Comparison of ENCODE assay signal across 24 cellular contexts in the genomic region with DNA sequence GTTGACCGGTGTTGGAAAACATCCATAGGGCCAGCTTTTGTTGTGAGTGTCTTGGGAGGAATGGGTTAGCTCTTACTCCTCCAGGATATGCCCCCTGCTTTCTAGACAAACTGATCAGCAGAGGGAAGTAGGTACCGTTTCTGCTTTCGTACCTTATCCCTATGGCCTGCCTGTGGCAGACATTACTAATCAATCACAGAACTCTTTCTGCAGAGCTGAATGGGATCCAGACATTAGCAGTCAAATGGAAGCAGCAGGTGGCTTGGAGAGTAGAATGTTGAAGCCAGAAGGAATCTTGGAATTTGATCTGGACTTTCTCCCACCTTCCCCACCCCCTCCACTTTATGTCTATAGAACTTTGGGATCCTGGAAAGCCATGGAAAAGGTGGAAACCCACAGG. TPM values are rescaled to one million over a fixed set of nuclear protein-coding genes. Genes with fewer than 3 reads are reported as not detected.
DNase-seq lines count a peak whose midpoint lies in the region; ATAC-seq and TF ChIP-seq lines count a peak whose summit lies in the region.
"Had no signal": no experiment of that assay in that cellular context is flagged by ENCODE, and none has a peak within 500 bp of the region (broad histone marks: within the 10 kb centered on the region; RNA-seq: fewer than 3 reads in every experiment).

No MANE protein-coding gene starts in this region.

- H3K27me3 ChIP-seq in Karpas-422 (ENCODE audit: low read length) (no peaks in the 10 kb centered on the region), fibroblast of lung (ENCODE audit: control insufficient read depth, insufficient read depth, low read length) (no peaks in the 10 kb centered on the region)
- H3K27me3 ChIP-seq in CD4-positive, alpha-beta T cell (ENCODE audit: control insufficient read depth, insufficient read depth, low read length): no peaks in the 10 kb centered on the region
- H3K27me3 ChIP-seq: breast epithelium, colonic mucosa, pancreas, tibial nerve had no signal

- peaks cover 5% of the 10 kb centered on the region for H3K27me3 Mint-ChIP-seq in CD4-positive, alpha-beta T cell

- H3K36me3 Mint-ChIP-seq in CD4-positive, alpha-beta T cell (ENCODE audit: low read depth): no peaks in the 10 kb centered on the region
- H3K36me3 Mint-ChIP-seq: CD8-positive, alpha-beta T cell; natural killer cell treated with Interleukin-12 subunit alpha and Interleukin-12 subunit beta and Interleukin-15 and Interleukin-18, amount 100 ng/mL, for 72 hours had no signal

- H3K4me2 ChIP-seq in Karpas-422 (ENCODE audit: low read depth, low read length, poor library complexity, severe bottlenecking) (no peak overlapping the region), fibroblast of lung (ENCODE audit: extremely low read depth, insufficient read depth, low read length) (no peak overlapping the region)

- no peak overlapping the region for H3K27ac Mint-ChIP-seq in CD4-positive, alpha-beta T cell
- H3K27ac Mint-ChIP-seq: activated T-cell treated with anti-CD3 and anti-CD28 coated beads, Interleukin-2, amount 50 U/mL, for 24 hours; CD8-positive, alpha-beta T cell; endodermal cell; natural killer cell treated with Interleukin-12 subunit alpha and Interleukin-12 subunit beta and Interleukin-15 and Interleukin-18, amount 100 ng/mL, for 72 hours; stimulated activated naive CD8-positive, alpha-beta T cell treated with anti-CD3 and anti-CD28 coated beads, Interleukin-15, amount 100 ng/mL, for 72 hours had no signal

- no peak for TF ChIP-seq CTCF in GM12865 (IDR thresholded peaks at IDR 0.05; ENCODE audit: insufficient read depth, low read depth, low read length, missing control alignments)
- TF ChIP-seq CTCF in fibroblast of lung (conservative IDR thresholded peaks at IDR 0.05 in 1 of 2, IDR thresholded peaks at IDR 0.05 in 1 of 2; ENCODE audit: low read depth in 1 of 2, low read length in 2 of 2): no peak
- TF ChIP-seq CTCF in CD4-positive, alpha-beta T cell (IDR thresholded peaks at IDR 0.05): no peak
- no peak for TF ChIP-seq CTCF in foreskin fibroblast (IDR thresholded peaks at IDR 0.05; ENCODE audit: low read depth, low read length)

- no peak overlapping the region for H3K27ac ChIP-seq in Karpas-422 (ENCODE audit: low read length)
- no peak overlapping the region for H3K27ac ChIP-seq in fibroblast of lung (ENCODE audit: insufficient read depth, low read length)
- no peak overlapping the region for H3K27ac ChIP-seq in CD4-positive, alpha-beta T cell (ENCODE audit: low read depth, low read length)
- H3K27ac ChIP-seq: breast epithelium, colonic mucosa, pancreas, tibial nerve had no signal

- no peaks in the 10 kb centered on the region for H3K9me3 Mint-ChIP-seq in CD4-positive, alpha-beta T cell
- H3K9me3 Mint-ChIP-seq: activated T-cell treated with anti-CD3 and anti-CD28 coated beads, Interleukin-2, amount 50 U/mL, for 24 hours; CD8-positive, alpha-beta T cell; endodermal cell; natural killer cell treated with Interleukin-12 subunit alpha and Interleukin-12 subunit beta and Interleukin-15 and Interleukin-18, amount 100 ng/mL, for 72 hours; stimulated activated naive CD8-positive, alpha-beta T cell treated with anti-CD3 and anti-CD28 coated beads, Interleukin-15, amount 100 ng/mL, for 72 hours had no signal

- no peak overlapping the region for H3K4me3 Mint-ChIP-seq in CD4-positive, alpha-beta T cell
- H3K4me3 Mint-ChIP-seq: activated T-cell treated with anti-CD3 and anti-CD28 coated beads, Interleukin-2, amount 50 U/mL, for 24 hours; CD8-positive, alpha-beta T cell; endodermal cell; natural killer cell treated with Interleukin-12 subunit alpha and Interleukin-12 subunit beta and Interleukin-15 and Interleukin-18, amount 100 ng/mL, for 72 hours; stimulated activated naive CD8-positive, alpha-beta T cell treated with anti-CD3 and anti-CD28 coated beads, Interleukin-15, amount 100 ng/mL, for 72 hours had no signal

- H3K79me2 ChIP-seq in Karpas-422 (ENCODE audit: low read length) (no peaks in the 10 kb centered on the region), fibroblast of lung (ENCODE audit: control insufficient read depth, insufficient read depth, low read length) (no peaks in the 10 kb centered on the region)

- peak; percentile 26 for DNase-seq in GM12865 (ENCODE audit: low read depth)
- peak; percentile 67 for DNase-seq in Karpas-422
- peak; percentile 30 for DNase-seq in RKO (ENCODE audit: low spot score)
- peak; percentile 4 to 10 for DNase-seq in fibroblast of lung (ENCODE audit: low read depth in 2 of 2)
- no peak for DNase-seq in CD4-positive, alpha-beta T cell
- no peak for DNase-seq in foreskin fibroblast
- no peak for DNase-seq in medulla oblongata (ENCODE audit: extremely low spot score)
- DNase-seq: activated CD8-positive, alpha-beta memory T cell treated with anti-CD3 and anti-CD28 coated beads for 24 hours; activated T-cell treated with anti-CD3 and anti-CD28 coated beads, Interleukin-2, amount 50 U/mL, for 24 hours; CD8-positive, alpha-beta T cell; colonic mucosa; DND-41; endodermal cell; glutamatergic neuron; left colon; midbrain; NCI-H1436; NK-92 treated with Interleukin-12 subunit alpha and Interleukin-12 subunit beta, amount 100 ng/mL, for 24 hours; pancreas; right cardiac atrium; stimulated activated naive CD8-positive, alpha-beta T cell treated with anti-CD3 and anti-CD28 coated beads, Interleukin-15, amount 100 ng/mL, for 72 hours had no signal

- H3K9me3 ChIP-seq in Karpas-422 (ENCODE audit: low read length) (no peaks in the 10 kb centered on the region), fibroblast of lung (ENCODE audit: control insufficient read depth, insufficient read depth, low read depth, low read length) (no peaks in the 10 kb centered on the region)
- no peaks in the 10 kb centered on the region for H3K9me3 ChIP-seq in CD4-positive, alpha-beta T cell (ENCODE audit: control insufficient read depth, low read length)
- H3K9me3 ChIP-seq: breast epithelium, colonic mucosa, pancreas had no signal

- no peaks in the 10 kb centered on the region for H3K4me1 ChIP-seq in Karpas-422 (ENCODE audit: low read length)
- H3K4me1 ChIP-seq in fibroblast of lung (ENCODE audit: control insufficient read depth, extremely low read depth, insufficient read depth, low read length): peaks cover 3% of the 10 kb centered on the region
- H3K4me1 ChIP-seq: breast epithelium, colonic mucosa had no signal

- no peak overlapping the region for H3K4me3 ChIP-seq in GM12865 (ENCODE audit: low read depth, low read length)
- no peak overlapping the region for H3K4me3 ChIP-seq in Karpas-422 (ENCODE audit: low read length)
- no peak overlapping the region for H3K4me3 ChIP-seq in fibroblast of lung (replicated peaks in 1 of 4; ENCODE audit: control extremely low read depth in 1 of 4, insufficient read depth in 1 of 4, low read depth in 3 of 4, low read length in 4 of 4)
- H3K4me3 ChIP-seq in foreskin fibroblast (ENCODE audit: low read depth in 1 of 2, low read length in 2 of 2): no peak overlapping the region
- H3K4me3 ChIP-seq: breast epithelium, colonic mucosa, pancreas, tibial nerve had no signal

- H2AFZ ChIP-seq in Karpas-422 (ENCODE audit: low read length) (no peak overlapping the region), fibroblast of lung (ENCODE audit: low read length) (no peak overlapping the region)

- POLR2A ChIA-PET in CD4-positive, alpha-beta T cell (lab: Charles Lee): no interaction called here

- no peaks in the 10 kb centered on the region for H4K20me1 ChIP-seq in Karpas-422 (ENCODE audit: insufficient read depth, low read depth, low read length)
- H4K20me1 ChIP-seq in fibroblast of lung (ENCODE audit: control insufficient read depth, extremely low read depth, insufficient read depth, low read length): no peaks in the 10 kb centered on the region

- ATAC-seq in CD4-positive, alpha-beta T cell (ENCODE audit: poor library complexity): no peak
- ATAC-seq: CD8-positive, alpha-beta T cell; left colon; natural killer cell treated with Interleukin-12 subunit alpha and Interleukin-12 subunit beta and Interleukin-15 and Interleukin-18, amount 100 ng/mL, for 72 hours; pancreas; right cardiac atrium; stimulated activated naive CD8-positive, alpha-beta T cell treated with anti-CD3 and anti-CD28 coated beads, Interleukin-15, amount 100 ng/mL, for 72 hours had no signal

- H3K9me2 ChIP-seq in Karpas-422 (replicated peaks; ENCODE audit: insufficient read depth, low read length): no peaks in the 10 kb centered on the region

- intact Hi-C loops in CD4-positive, alpha-beta T cell (cut with DNase I, micrococcal nuclease): no loop called here

- H3K4me1 Mint-ChIP-seq in CD4-positive, alpha-beta T cell (ENCODE audit: low read depth): no peaks in the 10 kb centered on the region
- H3K4me1 Mint-ChIP-seq: endodermal cell; stimulated activated naive CD8-positive, alpha-beta T cell treated with anti-CD3 and anti-CD28 coated beads, Interleukin-15, amount 100 ng/mL, for 72 hours had no signal

- CTCF ChIA-PET in CD4-positive, alpha-beta T cell (lab: Charles Lee): no interaction called here

- H3K9ac ChIP-seq in Karpas-422 (ENCODE audit: low read length) (no peak overlapping the region), fibroblast of lung (ENCODE audit: insufficient read depth, low read length) (no peak overlapping the region)

- H3K36me3 ChIP-seq in Karpas-422 (ENCODE audit: insufficient read depth, low read length) (no peaks in the 10 kb centered on the region), fibroblast of lung (ENCODE audit: control insufficient read depth, insufficient read depth, low read length) (no peaks in the 10 kb centered on the region)
- H3K36me3 ChIP-seq: breast epithelium, colonic mucosa, pancreas, tibial nerve had no signal

RNA-seq across cellular contexts. Expression of gene NWD1, which starts 17.1 kb away (rescaled TPM):
- not detected in 2 replicates for total RNA-seq in Karpas-422 (2014; rRNA removed; shearing (Covaris generic); ENCODE audit: low replicate concordance)
- not detected in 2 replicates for total RNA-seq in fibroblast of lung
- polyA plus RNA-seq in fibroblast of lung: not detected in 2 replicates
- polyA plus RNA-seq in fibroblast of lung (2012): not detected in 2 replicates
- not detected in 2 replicates for polyA minus RNA-seq in fibroblast of lung (ENCODE audit: low replicate concordance)
- total RNA-seq in CD4-positive, alpha-beta T cell: not detected
- total RNA-seq: CD8-positive, alpha-beta T cell; endodermal cell; natural killer cell treated with Interleukin-12 subunit alpha and Interleukin-12 subunit beta and Interleukin-15 and Interleukin-18, amount 100 ng/mL, for 72 hours had no signal

Comparison
In these comparisons a context has a peak if more than half of its experiments do, and no peak if none do; other contexts are left out.
1. DNase-seq: peak in GM12865 (single experiment), Karpas-422 (single experiment), RKO (single experiment) and fibroblast of lung (2 of 2); none in CD4-positive, alpha-beta T cell (0 of 10), foreskin fibroblast (0 of 2) and medulla oblongata (single experiment).